ENCODE assay signal across 1 cellular context in the genomic region with DNA sequence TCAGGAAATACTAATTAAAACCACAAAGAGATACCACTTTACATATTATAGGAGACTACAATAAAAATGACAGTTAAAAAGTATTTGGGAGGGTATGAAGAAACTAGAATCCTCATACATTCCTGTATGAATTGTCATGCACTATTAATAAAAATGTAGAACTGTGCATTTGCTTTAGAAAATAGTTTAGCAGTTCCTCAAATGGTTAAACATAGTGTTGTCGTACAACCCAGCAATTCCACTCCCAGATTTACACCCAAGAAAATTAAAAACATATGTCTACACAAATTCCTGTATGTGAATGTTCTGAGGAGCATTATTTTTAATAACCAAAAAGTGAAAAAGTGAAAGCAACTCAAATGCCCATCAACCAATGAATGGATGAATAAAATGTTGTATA.
TF ChIP-seq lines count a peak whose summit lies in the region.

No MANE protein-coding gene starts in this region.

TF ChIP-seq in SK-N-SH treated with all-trans-retinoic acid at 6 μM for 48 hours, 23 proteins besides CTCF, POLR2A, EP300 and RAD21 (continued from another document):
- TF ChIP-seq, protein P1, sequence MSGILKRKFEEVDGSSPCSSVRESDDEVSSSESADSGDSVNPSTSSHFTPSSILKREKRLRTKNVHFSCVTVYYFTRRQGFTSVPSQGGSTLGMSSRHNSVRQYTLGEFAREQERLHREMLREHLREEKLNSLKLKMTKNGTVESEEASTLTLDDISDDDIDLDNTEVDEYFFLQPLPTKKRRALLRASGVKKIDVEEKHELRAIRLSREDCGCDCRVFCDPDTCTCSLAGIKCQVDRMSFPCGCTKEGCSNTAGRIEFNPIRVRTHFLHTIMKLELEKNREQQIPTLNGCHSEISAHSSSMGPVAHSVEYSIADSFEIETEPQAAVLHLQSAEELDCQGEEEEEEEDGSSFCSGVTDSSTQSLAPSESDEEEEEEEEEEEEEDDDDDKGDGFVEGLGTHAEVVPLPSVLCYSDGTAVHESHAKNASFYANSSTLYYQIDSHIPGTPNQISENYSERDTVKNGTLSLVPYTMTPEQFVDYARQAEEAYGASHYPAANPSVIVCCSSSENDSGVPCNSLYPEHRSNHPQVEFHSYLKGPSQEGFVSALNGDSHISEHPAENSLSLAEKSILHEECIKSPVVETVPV (CRISPR knock-in tag; IDR thresholded peaks at IDR 0.05), result no peak
- TF ChIP-seq, protein P2, sequence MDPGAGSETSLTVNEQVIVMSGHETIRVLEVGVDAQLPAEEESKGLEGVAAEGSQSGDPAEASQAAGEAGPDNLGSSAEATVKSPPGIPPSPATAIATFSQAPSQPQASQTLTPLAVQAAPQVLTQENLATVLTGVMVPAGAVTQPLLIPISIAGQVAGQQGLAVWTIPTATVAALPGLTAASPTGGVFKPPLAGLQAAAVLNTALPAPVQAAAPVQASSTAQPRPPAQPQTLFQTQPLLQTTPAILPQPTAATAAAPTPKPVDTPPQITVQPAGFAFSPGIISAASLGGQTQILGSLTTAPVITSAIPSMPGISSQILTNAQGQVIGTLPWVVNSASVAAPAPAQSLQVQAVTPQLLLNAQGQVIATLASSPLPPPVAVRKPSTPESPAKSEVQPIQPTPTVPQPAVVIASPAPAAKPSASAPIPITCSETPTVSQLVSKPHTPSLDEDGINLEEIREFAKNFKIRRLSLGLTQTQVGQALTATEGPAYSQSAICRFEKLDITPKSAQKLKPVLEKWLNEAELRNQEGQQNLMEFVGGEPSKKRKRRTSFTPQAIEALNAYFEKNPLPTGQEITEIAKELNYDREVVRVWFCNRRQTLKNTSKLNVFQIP (CRISPR knock-in tag; IDR thresholded peaks at IDR 0.05; ENCODE audit: borderline replicate concordance, low read depth), result no peak
- TF ChIP-seq GLIS3 (CRISPR knock-in tag; IDR thresholded peaks at IDR 0.05) (no peak), CSDC2 (CRISPR knock-in tag; IDR thresholded peaks at IDR 0.05) (no peak), PPARA (CRISPR knock-in tag; IDR thresholded peaks at IDR 0.05; ENCODE audit: borderline replicate concordance) (no peak)
- TF ChIP-seq, protein P3, sequence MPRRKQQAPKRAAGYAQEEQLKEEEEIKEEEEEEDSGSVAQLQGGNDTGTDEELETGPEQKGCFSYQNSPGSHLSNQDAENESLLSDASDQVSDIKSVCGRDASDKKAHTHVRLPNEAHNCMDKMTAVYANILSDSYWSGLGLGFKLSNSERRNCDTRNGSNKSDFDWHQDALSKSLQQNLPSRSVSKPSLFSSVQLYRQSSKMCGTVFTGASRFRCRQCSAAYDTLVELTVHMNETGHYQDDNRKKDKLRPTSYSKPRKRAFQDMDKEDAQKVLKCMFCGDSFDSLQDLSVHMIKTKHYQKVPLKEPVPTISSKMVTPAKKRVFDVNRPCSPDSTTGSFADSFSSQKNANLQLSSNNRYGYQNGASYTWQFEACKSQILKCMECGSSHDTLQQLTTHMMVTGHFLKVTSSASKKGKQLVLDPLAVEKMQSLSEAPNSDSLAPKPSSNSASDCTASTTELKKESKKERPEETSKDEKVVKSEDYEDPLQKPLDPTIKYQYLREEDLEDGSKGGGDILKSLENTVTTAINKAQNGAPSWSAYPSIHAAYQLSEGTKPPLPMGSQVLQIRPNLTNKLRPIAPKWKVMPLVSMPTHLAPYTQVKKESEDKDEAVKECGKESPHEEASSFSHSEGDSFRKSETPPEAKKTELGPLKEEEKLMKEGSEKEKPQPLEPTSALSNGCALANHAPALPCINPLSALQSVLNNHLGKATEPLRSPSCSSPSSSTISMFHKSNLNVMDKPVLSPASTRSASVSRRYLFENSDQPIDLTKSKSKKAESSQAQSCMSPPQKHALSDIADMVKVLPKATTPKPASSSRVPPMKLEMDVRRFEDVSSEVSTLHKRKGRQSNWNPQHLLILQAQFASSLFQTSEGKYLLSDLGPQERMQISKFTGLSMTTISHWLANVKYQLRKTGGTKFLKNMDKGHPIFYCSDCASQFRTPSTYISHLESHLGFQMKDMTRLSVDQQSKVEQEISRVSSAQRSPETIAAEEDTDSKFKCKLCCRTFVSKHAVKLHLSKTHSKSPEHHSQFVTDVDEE (CRISPR knock-in tag; IDR thresholded peaks at IDR 0.05), result no peak
